ENCODE assay signal across 2 cellular contexts in genomic region chr1:22112505-22112904, GRCh38.
TF ChIP-seq lines count a peak whose summit lies in the region.

No MANE protein-coding gene starts in this region.

TF ChIP-seq in IMR-90, 13 proteins besides CTCF, POLR2A, EP300 and RAD21:
- TF ChIP-seq MXI1 (IDR thresholded peaks at IDR 0.05; ENCODE audit: borderline replicate concordance, low read depth, low read length) (no peak), BHLHE40 (IDR thresholded peaks at IDR 0.05; ENCODE audit: low read depth, low read length) (no peak), RCOR1 (IDR thresholded peaks at IDR 0.05; ENCODE audit: insufficient replicate concordance, low read length) (no peak), MAFK (IDR thresholded peaks at IDR 0.05; ENCODE audit: low read depth, low read length) (no peak)

TF ChIP-seq in neural cell, 6 proteins besides CTCF, POLR2A, EP300 and RAD21:
- TF ChIP-seq POLR2AphosphoS5 (IDR thresholded peaks at IDR 0.05) = peak; percentile 32
- TF ChIP-seq MXI1 (conservative IDR thresholded peaks at IDR 0.05; ENCODE audit: poor library complexity, severe bottlenecking) = no peak
